In genomic region chr5:18321516-18321915, GRCh38 we compare ENCODE assay signal across 26 cellular contexts.
DNase-seq lines count a peak whose midpoint lies in the region; ATAC-seq, FAIRE-seq and TF ChIP-seq lines count a peak whose summit lies in the region.
"Had no signal": no experiment of that assay in that cellular context is flagged by ENCODE, and none has a peak within 500 bp of the region (broad histone marks: within the 10 kb centered on the region; RNA-seq: fewer than 3 reads in every experiment).

No MANE protein-coding gene starts in this region.

- H3K9me3 ChIP-seq in RWPE2 (ENCODE audit: severe bottlenecking) (no peaks in the 10 kb centered on the region), H1 (ENCODE audit: insufficient read depth in 2 of 2, low read depth in 1 of 2, low read length in 1 of 2) (no peaks in the 10 kb centered on the region), neuronal stem cell (replicated peaks in 1 of 2; ENCODE audit: control insufficient read depth in 2 of 2, insufficient read depth in 1 of 2, low read depth in 1 of 2, low read length in 2 of 2) (peaks cover 0 to 3% of the 10 kb centered on the region in 2 donors)
- H3K9me3 ChIP-seq: BE2C, HAP-1 had no signal

- no peak overlapping the region for H3K14ac ChIP-seq in H1 (ENCODE audit: insufficient read length)
- H3K14ac ChIP-seq in neuronal stem cell (ENCODE audit: low read length) = no peak overlapping the region

- H2BK15ac ChIP-seq in H1 (ENCODE audit: low read length) (no peak overlapping the region), neuronal stem cell (ENCODE audit: low read length) (no peak overlapping the region)

- H3K4ac ChIP-seq in H1 (replicated peaks; ENCODE audit: insufficient read length, low read depth, low read length) (no peak overlapping the region), neuronal stem cell (ENCODE audit: low read length) (no peak overlapping the region)

- no peak overlapping the region for H3K23ac ChIP-seq in H1 (ENCODE audit: insufficient read length)
- H3K23ac ChIP-seq in neuronal stem cell (ENCODE audit: low read depth, low read length, poor library complexity) = no peak overlapping the region

- H3K4me2 ChIP-seq in GM23338 (no peak overlapping the region), H1 (ENCODE audit: insufficient read depth in 1 of 2, low read depth in 2 of 2, low read length in 2 of 2) (no peak overlapping the region), neuronal stem cell (ENCODE audit: insufficient read depth, low read length, poor library complexity, severe bottlenecking) (no peak overlapping the region)
- H3K4me2 ChIP-seq: BLaER1 treated with 17β-estradiol and CSF1 and Interleukin-3, amounts not matched to agents 10 nM and 100 nM had no signal

- no peaks in the 10 kb centered on the region for H4K20me1 ChIP-seq in GM23338 (replicated peaks; ENCODE audit: insufficient read depth)
- no peaks in the 10 kb centered on the region for H4K20me1 ChIP-seq in H1 (replicated peaks in 1 of 2; ENCODE audit: control insufficient read depth in 1 of 2, insufficient read depth in 2 of 2, low read length in 2 of 2)
- H4K20me1 ChIP-seq: BLaER1 treated with 17β-estradiol and CSF1 and Interleukin-3, amounts not matched to agents 10 nM and 100 nM had no signal

- TF ChIP-seq EP300 in H1 (IDR thresholded peaks at IDR 0.05; ENCODE audit: borderline replicate concordance in 1 of 2, low read depth in 2 of 2, low read length in 2 of 2) = no peak

- H3K56ac ChIP-seq in H1 (replicated peaks; ENCODE audit: insufficient read length, low read depth, low read length) = no peak overlapping the region

- 81% methylated on average over 4 of the region's 4 CpGs; no CpG with 5 or more reads in 1 of the 2 experiments for WGBS in H1 (ENCODE audit: extremely low coverage in 1 of 2, insufficient coverage in 1 of 2, insufficient read length in 1 of 2, insufficient replicate concordance in 2 of 2, low coverage in 1 of 2, low lambda C conversion rate in 2 of 2, missing lambda C conversion rate in 1 of 2), 2 experiments
- no CpG with 5 or more reads among the region's 4 CpGs for WGBS in neuronal stem cell (ENCODE audit: extremely low coverage in 2 of 2, insufficient read length in 2 of 2, insufficient replicate concordance in 1 of 2), 2 donors

- peaks cover 1% of the 10 kb centered on the region for H3K27me3 Mint-ChIP-seq in GM23338 (ENCODE audit: insufficient read depth, low read depth, poor library complexity)
- H3K27me3 Mint-ChIP-seq: CD4-positive, alpha-beta T cell; CD8-positive, alpha-beta memory T cell had no signal

- H2BK120ac ChIP-seq in H1 (replicated peaks; ENCODE audit: low read depth, low read length) = no peak overlapping the region
- H2BK120ac ChIP-seq in neuronal stem cell (ENCODE audit: low read depth, low read length) = no peak overlapping the region

- CTCF ChIA-PET in H1 (lab: Charles Lee; ENCODE audit: partially characterized antibody) = no interaction called here

- H3K18ac ChIP-seq in H1 (ENCODE audit: extremely low read depth, low read length) = no peak overlapping the region
- H3K18ac ChIP-seq in neuronal stem cell (ENCODE audit: low read length) = no peak overlapping the region

- H3F3A ChIP-seq in GM23338 (replicated peaks; ENCODE audit: low read depth) = no peaks in the 10 kb centered on the region

- no peak overlapping the region for H2BK5ac ChIP-seq in H1 (ENCODE audit: low read depth, low read length)
- H2BK5ac ChIP-seq in neuronal stem cell (ENCODE audit: low read length) = no peak overlapping the region

- no peaks in the 10 kb centered on the region for H3K9me2 ChIP-seq in GM23338 (ENCODE audit: insufficient read depth)

- H3K27ac Mint-ChIP-seq in GM23338 = peak overlapping the region; percentile 9; the same call in 1 of the 2 replicates
- H3K27ac Mint-ChIP-seq: CD14-positive monocyte; CD4-positive, alpha-beta T cell; CD8-positive, alpha-beta memory T cell; HFFc6 had no signal

- H2AFZ ChIP-seq in GM23338 (no peak overlapping the region), H1 (ENCODE audit: low read length) (0 out of 2 replicates have a peak overlapping the region, but pooled peaks have one; percentile 32), neuronal stem cell (ENCODE audit: low read length) (peak overlapping the region; percentile 59)
- H2AFZ ChIP-seq: GM23248 had no signal

- peaks cover 3% of the 10 kb centered on the region; the same call in 1 of the 3 replicates for H3K9me3 Mint-ChIP-seq in GM23338
- H3K9me3 Mint-ChIP-seq: CD4-positive, alpha-beta T cell; HFFc6 had no signal

- TF ChIP-seq POLR2A in H1 (IDR thresholded peaks at IDR 0.05; ENCODE audit: control extremely low read depth in 1 of 2, low read depth in 2 of 2, low read length in 2 of 2) = no peak

- no peaks in the 10 kb centered on the region for H3K36me3 ChIP-seq in GM23338 (ENCODE audit: insufficient read depth)
- no peaks in the 10 kb centered on the region for H3K36me3 ChIP-seq in RWPE2 (ENCODE audit: low read depth)
- H3K36me3 ChIP-seq in H1 (ENCODE audit: control insufficient read depth in 2 of 4, insufficient read depth in 4 of 4, low read length in 3 of 4) = no peaks in the 10 kb centered on the region
- H3K36me3 ChIP-seq in neuronal stem cell (replicated peaks in 1 of 2; ENCODE audit: control insufficient read depth in 2 of 2, insufficient read depth in 2 of 2, low read length in 2 of 2) = no peaks in the 10 kb centered on the region
- H3K36me3 ChIP-seq: BE2C; BLaER1 treated with 17β-estradiol and CSF1 and Interleukin-3, amounts not matched to agents 10 nM and 100 nM; HAP-1 had no signal

- H3K9ac ChIP-seq in H1 (replicated peaks in 1 of 4; ENCODE audit: extremely low read depth in 1 of 4, low read depth in 3 of 4, low read length in 3 of 4) = no peak overlapping the region
- no peak overlapping the region for H3K9ac ChIP-seq in neuronal stem cell (ENCODE audit: low read depth, low read length, poor library complexity)
- H3K9ac ChIP-seq: BLaER1 treated with 17β-estradiol and CSF1 and Interleukin-3, amounts not matched to agents 10 nM and 100 nM; GM23248 had no signal

- H3K36me3 Mint-ChIP-seq in GM23338 (ENCODE audit: low read depth) = no peaks in the 10 kb centered on the region
- H3K36me3 Mint-ChIP-seq: CD14-positive monocyte; CD8-positive, alpha-beta memory T cell had no signal

- ATAC-seq in GM23338 (no peak), RWPE2 (ENCODE audit: low read depth) (peak; percentile 53; the same call in 1 of the 3 replicates), GM19395 (IDR thresholded peaks at IDR 0.05; ENCODE audit: unreplicated experiment) (no peak), GM19023 (IDR thresholded peaks at IDR 0.05; ENCODE audit: unreplicated experiment) (no peak)
- ATAC-seq: GM12878 had no signal

- no peaks in the 10 kb centered on the region for H3K79me2 ChIP-seq in GM23338 (replicated peaks; ENCODE audit: insufficient read depth)
- no peaks in the 10 kb centered on the region for H3K79me2 ChIP-seq in H1 (ENCODE audit: control insufficient read depth in 1 of 2, insufficient read depth in 2 of 2, low read length in 2 of 2)

- H3K4me3 ChIP-seq in GM23338 (no peak overlapping the region), RWPE2 (ENCODE audit: severe bottlenecking) (no peak overlapping the region), H1 (ENCODE audit: extremely low read depth in 1 of 4, insufficient read depth in 2 of 4, low read depth in 3 of 4, low read length in 4 of 4) (no peak overlapping the region), neuronal stem cell (ENCODE audit: low read length in 2 of 2) (no peak overlapping the region)
- H3K4me3 ChIP-seq: BLaER1 treated with 17β-estradiol and CSF1 and Interleukin-3, amounts not matched to agents 10 nM and 100 nM; GM12878; GM23248; HAP-1 had no signal

- TF ChIP-seq CTCF in GM23338 (conservative IDR thresholded peaks at IDR 0.05; ENCODE audit: low read depth in 2 of 2) (no peak), RWPE2 (IDR thresholded peaks at IDR 0.05; ENCODE audit: poor library complexity, severe bottlenecking) (no peak), H1 (IDR thresholded peaks at IDR 0.05; ENCODE audit: control extremely low read depth in 1 of 3, insufficient read depth in 1 of 3, low read depth in 1 of 3, low read length in 3 of 3) (no peak)

- H2AK5ac ChIP-seq in H1 (ENCODE audit: low read depth, low read length) = no peak overlapping the region
- H2AK5ac ChIP-seq in neuronal stem cell (ENCODE audit: low read depth, low read length) = no peak overlapping the region

- H4K8ac ChIP-seq in H1 (ENCODE audit: extremely low read depth, insufficient read depth, low read length) (no peak overlapping the region), neuronal stem cell (ENCODE audit: low read depth, low read length) (no peak overlapping the region)

- H4K91ac ChIP-seq in H1 (replicated peaks; ENCODE audit: insufficient read length, low read length) (no peak overlapping the region), neuronal stem cell (ENCODE audit: low read depth, low read length, poor library complexity) (no peak overlapping the region)

- H2BK12ac ChIP-seq in H1 (ENCODE audit: low read depth, low read length) (no peak overlapping the region), neuronal stem cell (ENCODE audit: low read length) (no peak overlapping the region)

- H3K4me1 ChIP-seq in GM23338 (ENCODE audit: insufficient read depth) = no peaks in the 10 kb centered on the region
- peaks cover 8% of the 10 kb centered on the region for H3K4me1 ChIP-seq in RWPE2 (ENCODE audit: insufficient read depth, poor library complexity, severe bottlenecking)
- H3K4me1 ChIP-seq in H1 (replicated peaks in 1 of 4; ENCODE audit: control insufficient read depth in 3 of 4, insufficient read depth in 4 of 4, low read length in 3 of 4) = no peaks in the 10 kb centered on the region
- peaks cover 2 to 3% of the 10 kb centered on the region in 2 donors for H3K4me1 ChIP-seq in neuronal stem cell (ENCODE audit: control insufficient read depth in 2 of 2, insufficient read depth in 1 of 2, low read depth in 1 of 2, low read length in 2 of 2)
- H3K4me1 ChIP-seq: HAP-1 had no signal

- H2BK20ac ChIP-seq in H1 (ENCODE audit: low read length) = no peak overlapping the region

- TF ChIP-seq RAD21 in H1 (IDR thresholded peaks at IDR 0.05 in 1 of 2, conservative IDR thresholded peaks at IDR 0.05 in 1 of 2; ENCODE audit: low read depth in 2 of 2, low read length in 2 of 2) = no peak

- FAIRE-seq in H1 (lab: Jason Lieb, UNC) = no peak
- FAIRE-seq: A204.1, D721Med, GM12878, H54 had no signal

- H3K23me2 ChIP-seq in H1 (ENCODE audit: low read depth, low read length) = no peaks in the 10 kb centered on the region

- H3K79me1 ChIP-seq in H1 (ENCODE audit: low read depth, low read length) = no peaks in the 10 kb centered on the region
- H3K79me1 ChIP-seq in neuronal stem cell (ENCODE audit: low read depth, low read length) = no peaks in the 10 kb centered on the region

- H3K27me3 ChIP-seq in GM23338 (ENCODE audit: insufficient read depth) (no peaks in the 10 kb centered on the region), RWPE2 (ENCODE audit: insufficient read depth, poor library complexity, severe bottlenecking) (no peaks in the 10 kb centered on the region), H1 (replicated peaks in 1 of 4; ENCODE audit: control insufficient read depth in 3 of 4, extremely low read depth in 1 of 4, insufficient read depth in 3 of 4, low read length in 3 of 4) (no peaks in the 10 kb centered on the region), neuronal stem cell (ENCODE audit: control insufficient read depth in 3 of 3, insufficient read depth in 3 of 3, low read depth in 1 of 3, low read length in 3 of 3) (no peaks in the 10 kb centered on the region)
- H3K27me3 ChIP-seq: BE2C; BLaER1 treated with 17β-estradiol and CSF1 and Interleukin-3, amounts not matched to agents 10 nM and 100 nM had no signal

- H3K27ac ChIP-seq in GM23338 (ENCODE audit: low read depth) (no peak overlapping the region), RWPE2 (ENCODE audit: poor library complexity, severe bottlenecking) (no peak overlapping the region), H1 (ENCODE audit: low read depth, low read length) (no peak overlapping the region), neuronal stem cell (replicated peaks; ENCODE audit: low read length) (no peak overlapping the region)
- H3K27ac ChIP-seq: 22Rv1; BLaER1 treated with 17β-estradiol and CSF1 and Interleukin-3, amounts not matched to agents 10 nM and 100 nM; GM23248 had no signal

- H3K4me1 Mint-ChIP-seq in GM23338 = no peaks in the 10 kb centered on the region
- H3K4me1 Mint-ChIP-seq: CD8-positive, alpha-beta memory T cell had no signal

- H3K4me3 Mint-ChIP-seq in GM23338 = no peak overlapping the region
- H3K4me3 Mint-ChIP-seq: CD14-positive monocyte; CD4-positive, alpha-beta T cell; CD8-positive, alpha-beta memory T cell; HFFc6 had no signal

- DNase-seq in GM23338 (ENCODE audit: low spot score) = no peak
- DNase-seq in RWPE2 (ENCODE audit: low spot score) = no peak
- DNase-seq in H1 (ENCODE audit: low read depth in 1 of 2, low spot score in 2 of 2) = no peak
- no peak for DNase-seq in neuronal stem cell (ENCODE audit: low spot score)
- no peak for DNase-seq in NCI-H748 treated with DMSO at 0.1 percent for 48 hours (lab: John Stamatoyannopoulos, UW)
- no peak for DNase-seq in cerebellar cortex (ENCODE audit: low spot score)
- DNase-seq: AML-193; BE2C; CD4-positive, alpha-beta T cell; CD8-positive, alpha-beta memory T cell; DMS 273 treated with DMSO at 0.1 percent for 48 hours; DMS79; EL; GDM1; GM23248; HFFc6 had no signal

- POLR2A ChIA-PET in H1 (lab: Charles Lee; ENCODE audit: partially characterized antibody) = no interaction called here

- H4K5ac ChIP-seq in H1 (ENCODE audit: insufficient read length, low read depth, low read length) = no peak overlapping the region
